Comparison of ENCODE assay signal across 1 cellular context in genomic region chr12:131105351-131105735, GRCh38.
TF ChIP-seq lines count a peak whose summit lies in the region.

No MANE protein-coding gene starts in this region.

TF ChIP-seq in HepG2, 621 proteins besides CTCF, POLR2A, EP300 and RAD21 (continued from another document):
- TF ChIP-seq HIC2 (CRISPR knock-in tag; IDR thresholded peaks at IDR 0.05; ENCODE audit: low read depth) (no peak), ADNP (CRISPR knock-in tag; IDR thresholded peaks at IDR 0.05) (no peak)
